Comparison of ENCODE assay signal across 1 cellular context in the genomic region with DNA sequence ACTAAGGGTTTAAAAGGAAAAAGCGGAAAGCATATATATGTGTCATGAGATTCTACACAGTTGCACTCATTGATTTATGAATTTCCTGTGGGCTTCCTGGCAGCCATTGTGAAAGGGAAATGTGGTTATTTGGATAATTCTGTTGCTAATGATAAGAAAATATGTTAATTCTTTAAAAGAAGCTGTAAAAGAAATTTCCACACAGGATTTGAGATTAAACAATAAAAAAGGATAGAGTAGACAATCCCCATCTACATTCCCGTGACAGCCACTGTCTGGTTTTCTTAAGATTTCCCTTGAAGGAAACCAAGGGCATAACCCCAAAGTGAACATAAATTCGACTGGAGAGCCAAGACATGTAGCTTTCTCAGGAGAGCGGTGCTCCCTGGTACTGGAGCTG.
TF ChIP-seq lines count a peak whose summit lies in the region.

No MANE protein-coding gene starts in this region.

TF ChIP-seq in HepG2, 621 proteins besides CTCF, POLR2A, EP300 and RAD21 (continued from another document):
- TF ChIP-seq KLF13 (CRISPR knock-in tag; IDR thresholded peaks at IDR 0.05) (no peak), ZNF891 (CRISPR knock-in tag; IDR thresholded peaks at IDR 0.05) (no peak), HMG20A (CRISPR knock-in tag; IDR thresholded peaks at IDR 0.05; ENCODE audit: borderline replicate concordance) (no peak), REL (CRISPR knock-in tag; conservative IDR thresholded peaks at IDR 0.05) (no peak), MZF1 (CRISPR knock-in tag; IDR thresholded peaks at IDR 0.05; ENCODE audit: borderline replicate concordance) (no peak), SRF (IDR thresholded peaks at IDR 0.05; ENCODE audit: low read depth, low read length) (no peak), ZNF530 (CRISPR knock-in tag; IDR thresholded peaks at IDR 0.05; ENCODE audit: low read depth) (no peak)
- TF ChIP-seq, protein P1, sequence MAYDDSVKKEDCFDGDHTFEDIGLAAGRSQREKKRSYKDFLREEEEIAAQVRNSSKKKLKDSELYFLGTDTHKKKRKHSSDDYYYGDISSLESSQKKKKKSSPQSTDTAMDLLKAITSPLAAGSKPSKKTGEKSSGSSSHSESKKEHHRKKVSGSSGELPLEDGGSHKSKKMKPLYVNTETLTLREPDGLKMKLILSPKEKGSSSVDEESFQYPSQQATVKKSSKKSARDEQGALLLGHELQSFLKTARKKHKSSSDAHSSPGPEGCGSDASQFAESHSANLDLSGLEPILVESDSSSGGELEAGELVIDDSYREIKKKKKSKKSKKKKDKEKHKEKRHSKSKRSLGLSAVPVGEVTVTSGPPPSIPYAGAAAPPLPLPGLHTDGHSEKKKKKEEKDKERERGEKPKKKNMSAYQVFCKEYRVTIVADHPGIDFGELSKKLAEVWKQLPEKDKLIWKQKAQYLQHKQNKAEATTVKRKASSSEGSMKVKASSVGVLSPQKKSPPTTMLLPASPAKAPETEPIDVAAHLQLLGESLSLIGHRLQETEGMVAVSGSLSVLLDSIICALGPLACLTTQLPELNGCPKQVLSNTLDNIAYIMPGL (CRISPR knock-in tag; IDR thresholded peaks at IDR 0.05; ENCODE audit: borderline replicate concordance in 1 of 2, low read depth in 1 of 2), result no peak
- TF ChIP-seq, protein P2, sequence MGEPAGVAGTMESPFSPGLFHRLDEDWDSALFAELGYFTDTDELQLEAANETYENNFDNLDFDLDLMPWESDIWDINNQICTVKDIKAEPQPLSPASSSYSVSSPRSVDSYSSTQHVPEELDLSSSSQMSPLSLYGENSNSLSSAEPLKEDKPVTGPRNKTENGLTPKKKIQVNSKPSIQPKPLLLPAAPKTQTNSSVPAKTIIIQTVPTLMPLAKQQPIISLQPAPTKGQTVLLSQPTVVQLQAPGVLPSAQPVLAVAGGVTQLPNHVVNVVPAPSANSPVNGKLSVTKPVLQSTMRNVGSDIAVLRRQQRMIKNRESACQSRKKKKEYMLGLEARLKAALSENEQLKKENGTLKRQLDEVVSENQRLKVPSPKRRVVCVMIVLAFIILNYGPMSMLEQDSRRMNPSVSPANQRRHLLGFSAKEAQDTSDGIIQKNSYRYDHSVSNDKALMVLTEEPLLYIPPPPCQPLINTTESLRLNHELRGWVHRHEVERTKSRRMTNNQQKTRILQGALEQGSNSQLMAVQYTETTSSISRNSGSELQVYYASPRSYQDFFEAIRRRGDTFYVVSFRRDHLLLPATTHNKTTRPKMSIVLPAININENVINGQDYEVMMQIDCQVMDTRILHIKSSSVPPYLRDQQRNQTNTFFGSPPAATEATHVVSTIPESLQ (CRISPR knock-in tag; conservative IDR thresholded peaks at IDR 0.05), result no peak
- TF ChIP-seq, protein P3, sequence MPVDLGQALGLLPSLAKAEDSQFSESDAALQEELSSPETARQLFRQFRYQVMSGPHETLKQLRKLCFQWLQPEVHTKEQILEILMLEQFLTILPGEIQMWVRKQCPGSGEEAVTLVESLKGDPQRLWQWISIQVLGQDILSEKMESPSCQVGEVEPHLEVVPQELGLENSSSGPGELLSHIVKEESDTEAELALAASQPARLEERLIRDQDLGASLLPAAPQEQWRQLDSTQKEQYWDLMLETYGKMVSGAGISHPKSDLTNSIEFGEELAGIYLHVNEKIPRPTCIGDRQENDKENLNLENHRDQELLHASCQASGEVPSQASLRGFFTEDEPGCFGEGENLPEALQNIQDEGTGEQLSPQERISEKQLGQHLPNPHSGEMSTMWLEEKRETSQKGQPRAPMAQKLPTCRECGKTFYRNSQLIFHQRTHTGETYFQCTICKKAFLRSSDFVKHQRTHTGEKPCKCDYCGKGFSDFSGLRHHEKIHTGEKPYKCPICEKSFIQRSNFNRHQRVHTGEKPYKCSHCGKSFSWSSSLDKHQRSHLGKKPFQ (CRISPR knock-in tag; IDR thresholded peaks at IDR 0.05; ENCODE audit: insufficient replicate concordance), result no peak
